ENCODE assay signal across 8 cellular contexts in genomic region chr22:29072193-29072978, GRCh38. TPM values are rescaled to one million over a fixed set of nuclear protein-coding genes. Genes with fewer than 3 reads are reported as not detected.
DNase-seq lines count a peak whose midpoint lies in the region; ATAC-seq and TF ChIP-seq lines count a peak whose summit lies in the region.

No MANE protein-coding gene starts in this region.

- H3K9me3 ChIP-seq in AG04450 (ENCODE audit: control insufficient read depth, insufficient read depth, low read length) = peaks cover 9% of the 10 kb centered on the region; the same call in 1 of the 2 replicates

- peaks cover 23% of the 10 kb centered on the region for H3K27me3 ChIP-seq in AG04450 (ENCODE audit: control insufficient read depth, insufficient read depth, low read length)

- CTCF ChIA-PET in AG04450 (lab: Charles Lee) = interaction anchor here (0.7 to 1.4 kb wide), 2 partner anchors 82 to 173 kb away, joined by 3 read pairs; no protein-coding TSS in a partner anchor

- peak; percentile 89 for ATAC-seq in GM19043 (IDR thresholded peaks at IDR 0.05; ENCODE audit: low read depth, unreplicated experiment)
- ATAC-seq in HG03378 (IDR thresholded peaks at IDR 0.05; ENCODE audit: unreplicated experiment) = peak; percentile 44

- H3K4me3 ChIP-seq in AG04450 (ENCODE audit: low read depth, low read length) = peak overlapping the region; percentile 51

- DNase-seq in AG04450 (ENCODE audit: low read depth, low spot score) (no peak), NCI-H774 (lab: John Stamatoyannopoulos, UW) (peak; percentile 49), medulla oblongata (ENCODE audit: extremely low spot score) (peak; percentile 83)
- DNase-seq in activated CD8-positive, alpha-beta memory T cell treated with anti-CD3 and anti-CD28 coated beads for 24 hours = peak; percentile 91
- DNase-seq in effector CD8-positive, alpha-beta T cell (lab: John Stamatoyannopoulos, UW) = peak; percentile 64
- peak; percentile 58 to 81 (median 71) for DNase-seq in stimulated activated CD4-positive, alpha-beta T cell treated with anti-CD3 and anti-CD28 coated beads, TNF-alpha, amount 100 ng/mL, for 24 hours (ENCODE audit: low read depth in 3 of 3)

- TF ChIP-seq CTCF in AG04450 (IDR thresholded peaks at IDR 0.05; ENCODE audit: low read depth, low read length) = no peak

- POLR2A ChIA-PET in AG04450 (lab: Yijun Ruan, JAX) = interaction anchor here (0.6 kb wide), 1 partner anchor 18 kb away, joined by 3 read pairs; no protein-coding TSS in a partner anchor

- H3K27ac ChIP-seq in AG04450 (ENCODE audit: low read depth, low read length) = no peak overlapping the region

RNA-seq across cellular contexts. Expression of gene KREMEN1, which starts 0.4 kb away (rescaled TPM):
- polyA plus RNA-seq in AG04450 (2011; rRNA removed) = 5.9 and 7.5 TPM in 2 replicates
- polyA minus RNA-seq in AG04450 (2011; rRNA and poly(A)+ RNA removed) = 7.6 and 9.4 TPM in 2 replicates

RNA-seq across cellular contexts. Expression of gene C22orf31, which starts 10.8 kb away (rescaled TPM):
- polyA plus RNA-seq in AG04450 (2011; rRNA removed) = 0.11 and 0.12 TPM in 2 replicates
- polyA minus RNA-seq in AG04450 (2011; rRNA and poly(A)+ RNA removed) = not detected in 2 replicates
